9 cellular contexts compared by ENCODE assay signal in the genomic region with DNA sequence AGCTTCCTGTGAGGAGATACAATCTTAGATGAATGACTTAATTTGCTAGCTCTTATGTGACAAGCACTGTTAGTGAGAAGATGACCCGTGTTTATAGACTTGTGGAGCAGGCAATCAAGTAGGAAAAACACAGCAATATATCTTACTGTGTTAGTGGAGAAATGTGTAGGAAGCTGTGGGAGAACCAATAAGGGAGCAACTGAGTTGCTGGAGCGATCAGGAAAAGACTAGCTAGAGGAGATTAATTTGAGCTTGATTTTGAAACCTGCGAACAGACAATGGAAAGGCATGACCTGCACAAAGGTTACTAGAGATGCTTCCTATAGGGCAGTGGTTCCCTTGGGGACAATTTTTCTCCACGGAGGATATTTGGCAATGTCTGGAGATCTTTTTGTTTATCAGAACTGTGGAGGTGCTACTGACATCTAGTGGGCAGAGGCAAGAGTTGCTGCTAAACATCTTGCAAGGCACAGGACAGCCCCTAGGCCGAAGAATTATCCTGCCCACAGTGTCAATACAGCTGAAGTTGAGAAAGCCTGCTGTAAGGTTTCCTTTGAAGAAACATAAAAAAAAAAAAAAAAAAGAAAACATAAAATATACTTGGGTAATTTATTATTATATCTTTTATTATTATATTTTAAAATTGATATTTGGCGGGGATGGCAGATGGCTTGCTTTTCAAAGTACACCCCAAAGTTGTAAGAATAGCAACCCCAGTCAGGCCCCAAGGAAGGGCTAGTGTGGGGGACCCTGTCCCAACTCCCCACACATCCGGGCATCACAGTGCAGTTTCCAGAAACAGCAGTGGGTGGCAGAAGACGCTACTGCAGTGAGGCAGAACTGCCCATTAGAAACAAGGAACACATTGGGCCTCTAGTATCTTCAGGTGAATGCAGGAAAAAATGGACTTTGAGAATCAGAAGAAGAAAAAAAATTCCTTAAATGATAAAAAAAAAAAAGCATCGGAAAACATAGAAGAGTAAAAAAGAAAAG.
DNase-seq lines count a peak whose midpoint lies in the region; ATAC-seq, FAIRE-seq and TF ChIP-seq lines count a peak whose summit lies in the region.
"Had no signal": no experiment of that assay in that cellular context is flagged by ENCODE, and none has a peak within 500 bp of the region (broad histone marks: within the 10 kb centered on the region; RNA-seq: fewer than 3 reads in every experiment).

No MANE protein-coding gene starts in this region.

- no peak overlapping the region for H3K27ac ChIP-seq in A549
- H3K27ac ChIP-seq in foreskin keratinocyte: no peak overlapping the region
- no peak overlapping the region for H3K27ac ChIP-seq in smooth muscle cell (ENCODE audit: low read depth)

- no peak for FAIRE-seq in A549 (lab: Jason Lieb, UNC)
- no peak for FAIRE-seq in HTR-8/SVneo (lab: Jason Lieb, UNC)

- no peak overlapping the region for H3K4me3 ChIP-seq in A549
- peak overlapping the region; percentile 17 for H3K4me3 ChIP-seq in smooth muscle cell

- peak; percentile 20 to 70 for DNase-seq in A549 (ENCODE audit: low read depth in 1 of 2, low spot score in 1 of 2)
- DNase-seq in EH (ENCODE audit: low read depth): peak; percentile 19
- peak; percentile 5 for DNase-seq in HTR-8/SVneo (ENCODE audit: insufficient read length, low spot score)
- DNase-seq in SKM-1 (lab: John Stamatoyannopoulos, UW; ENCODE audit: unreplicated experiment): peak; percentile 78
- peak in 1 of 2 donors; percentile 39 for DNase-seq in foreskin keratinocyte
- no peak for DNase-seq in smooth muscle cell (lab: John Stamatoyannopoulos, UW; ENCODE audit: unreplicated experiment)
- no peak for DNase-seq in cerebellar nuclear complex (lab: John Stamatoyannopoulos, UW)
- DNase-seq: naive B cell had no signal

- TF ChIP-seq EP300 in A549 (IDR thresholded peaks at IDR 0.05): no peak

- H3F3A ChIP-seq in smooth muscle cell (ENCODE audit: low read depth): no peaks in the 10 kb centered on the region

- POLR2A ChIA-PET in A549 (lab: Yijun Ruan, JAX): no interaction called here

- no peaks in the 10 kb centered on the region for H3K9me3 ChIP-seq in A549
- H3K9me3 ChIP-seq in smooth muscle cell (replicated peaks; ENCODE audit: low read depth): no peaks in the 10 kb centered on the region

- H4K20me1 ChIP-seq in smooth muscle cell (ENCODE audit: low read depth): no peaks in the 10 kb centered on the region

- H3K9ac ChIP-seq in smooth muscle cell (ENCODE audit: low read depth): no peak overlapping the region

- H3K27me3 ChIP-seq in foreskin keratinocyte (no peaks in the 10 kb centered on the region), smooth muscle cell (ENCODE audit: low read depth) (no peaks in the 10 kb centered on the region)

- no peaks in the 10 kb centered on the region for H3K79me2 ChIP-seq in smooth muscle cell (ENCODE audit: low read depth)

- peak; percentile 51 to 58 for TF ChIP-seq RAD21 in A549 (conservative IDR thresholded peaks at IDR 0.05 in 1 of 2, IDR thresholded peaks at IDR 0.05 in 1 of 2)

- H3K4me1 ChIP-seq in A549: no peaks in the 10 kb centered on the region
- no peaks in the 10 kb centered on the region for H3K4me1 ChIP-seq in foreskin keratinocyte
- no peaks in the 10 kb centered on the region for H3K4me1 ChIP-seq in smooth muscle cell (ENCODE audit: low read depth)

- peak; percentile 90 to 93 for ATAC-seq in A549
- ATAC-seq in GM21723 (IDR thresholded peaks at IDR 0.05; ENCODE audit: unreplicated experiment): peak; percentile 89
- peak; percentile 94 for ATAC-seq in foreskin keratinocyte

- TF ChIP-seq CTCF in A549 (IDR thresholded peaks at IDR 0.05): peak; percentile 68
- peak; percentile 69 for TF ChIP-seq CTCF in foreskin keratinocyte (conservative IDR thresholded peaks at IDR 0.05)
- peak; percentile 75 for TF ChIP-seq CTCF in smooth muscle cell (IDR thresholded peaks at IDR 0.05; ENCODE audit: borderline replicate concordance, insufficient read depth, poor library complexity, severe bottlenecking)

- CTCF ChIA-PET in A549 (lab: Yijun Ruan, JAX): interaction anchor here (0.6 to 3.7 kb wide), 19 partner anchors 8 to 639 kb away, joined by 3 to 25 read pairs (median 4); no protein-coding TSS in a partner anchor

- WGBS in A549 (ENCODE audit: missing lambda C conversion rate): 18% methylated on average over 9 of the region's 9 CpGs
- 63% methylated on average over 9 of the region's 9 CpGs for WGBS in smooth muscle cell (ENCODE audit: low lambda C conversion rate)

- peak overlapping the region; percentile 68 for H3K4me2 ChIP-seq in A549
- H3K4me2 ChIP-seq in smooth muscle cell: peak overlapping the region; percentile 79

- H3K36me3 ChIP-seq in smooth muscle cell (ENCODE audit: low read depth): no peaks in the 10 kb centered on the region

- TF ChIP-seq POLR2A in A549 (IDR thresholded peaks at IDR 0.05; ENCODE audit: low read length): no peak

- H2AFZ ChIP-seq in smooth muscle cell (ENCODE audit: low read depth): peak overlapping the region; percentile 71

TF ChIP-seq in A549, 52 proteins besides CTCF, POLR2A, EP300 and RAD21:
- TF ChIP-seq HOXB13 (CRISPR knock-in tag; IDR thresholded peaks at IDR 0.05; ENCODE audit: low read depth): no peak
- TF ChIP-seq SMC3 (IDR thresholded peaks at IDR 0.05): peak; percentile 57

Comparison
In these comparisons a context has a peak if more than half of its experiments do, and no peak if none do; other contexts are left out.
1. DNase-seq: peak in A549 (2 of 2), EH (single experiment), HTR-8/SVneo (single experiment) and SKM-1 (single experiment); none in smooth muscle cell (single experiment) and cerebellar nuclear complex (0 of 2).
2. Peak in every context shown above with its lines, with median percentiles within 50 percentile points of each other: ATAC-seq and CTCF ChIP-seq.